In genomic region chr12:106303202-106303820, GRCh38 we compare ENCODE assay signal across 8 cellular contexts. TPM values are rescaled to one million over a fixed set of nuclear protein-coding genes. Genes with fewer than 3 reads are reported as not detected.
DNase-seq lines count a peak whose midpoint lies in the region; ATAC-seq and TF ChIP-seq lines count a peak whose summit lies in the region.

No MANE protein-coding gene starts in this region.

- H3K4me1 Mint-ChIP-seq in activated naive CD4-positive, alpha-beta T cell treated with anti-CD3 and anti-CD28 coated beads for 36 hours (ENCODE audit: low read depth) = peaks cover 59% of the 10 kb centered on the region

- H3K9me3 ChIP-seq in HUES64 (ENCODE audit: insufficient read depth, low read depth, low read length) (no peaks in the 10 kb centered on the region), gastroesophageal sphincter (no peaks in the 10 kb centered on the region), neutrophil (no peaks in the 10 kb centered on the region), subcutaneous abdominal adipose tissue (ENCODE audit: control insufficient read depth in 5 of 5, low read length in 5 of 5) (no peaks in the 10 kb centered on the region)

- H3K27me3 ChIP-seq in HUES64 (ENCODE audit: insufficient read depth, low read length) (no peaks in the 10 kb centered on the region), gastroesophageal sphincter (no peaks in the 10 kb centered on the region), neutrophil (no peaks in the 10 kb centered on the region), subcutaneous abdominal adipose tissue (ENCODE audit: control insufficient read depth in 5 of 5, insufficient read depth in 4 of 5, low read length in 5 of 5) (no peaks in the 10 kb centered on the region)

- WGBS in HUES64 = 9% methylated on average over 28 of the region's 28 CpGs
- 19 to 22% methylated on average over 3 to 6 of the region's 28 CpGs for WGBS in gastroesophageal sphincter (ENCODE audit: low coverage in 1 of 2), 2 donors

- CTCF ChIA-PET in activated naive CD4-positive, alpha-beta T cell treated with anti-CD3 and anti-CD28 coated beads for 36 hours (lab: Charles Lee) = interaction anchor here (1.3 kb wide), 1 partner anchor 8 kb away, joined by 3 read pairs; no protein-coding TSS in a partner anchor

- no peaks in the 10 kb centered on the region for H3K36me3 ChIP-seq in HUES64 (ENCODE audit: insufficient read depth, low read length)
- no peaks in the 10 kb centered on the region for H3K36me3 ChIP-seq in gastroesophageal sphincter
- H3K36me3 ChIP-seq in neutrophil = peaks cover 12% of the 10 kb centered on the region
- H3K36me3 ChIP-seq in subcutaneous abdominal adipose tissue (ENCODE audit: control insufficient read depth in 5 of 5, insufficient read depth in 5 of 5, low read length in 5 of 5) = peaks cover 0 to 3% (median 2%) of the 10 kb centered on the region in 5 donors

- no peaks in the 10 kb centered on the region for H3K9me3 Mint-ChIP-seq in activated naive CD4-positive, alpha-beta T cell treated with anti-CD3 and anti-CD28 coated beads for 36 hours

- TF ChIP-seq EP300 in gastroesophageal sphincter (IDR thresholded peaks at IDR 0.05) = no peak

- peak; percentile 86 for ATAC-seq in gastroesophageal sphincter

- H3K27ac Mint-ChIP-seq in activated naive CD4-positive, alpha-beta T cell treated with anti-CD3 and anti-CD28 coated beads for 36 hours = peak overlapping the region; percentile 99

- H3K4me3 Mint-ChIP-seq in activated naive CD4-positive, alpha-beta T cell treated with anti-CD3 and anti-CD28 coated beads for 36 hours = peak overlapping the region; percentile 93

- H3K27ac ChIP-seq in HUES64 (ENCODE audit: low read depth, low read length) = peak overlapping the region; percentile 94
- peak overlapping the region; percentile 88 to 95 (median 94) for H3K27ac ChIP-seq in gastroesophageal sphincter
- H3K27ac ChIP-seq in neutrophil = peak overlapping the region; percentile 99
- H3K27ac ChIP-seq in subcutaneous abdominal adipose tissue (ENCODE audit: low read depth, low read length) = peak overlapping the region; percentile 97

- H3K4me3 ChIP-seq in HUES64 (ENCODE audit: low read length) (peak overlapping the region; percentile 97), gastroesophageal sphincter (peak overlapping the region; percentile 71 to 83), neutrophil (ENCODE audit: low read depth in 1 of 2, low read length in 1 of 2) (peak overlapping the region; percentile 95 to 97), subcutaneous abdominal adipose tissue (ENCODE audit: low read depth in 1 of 5, low read length in 5 of 5) (peak overlapping the region; percentile 76 to 99 (median 98))

- no peaks in the 10 kb centered on the region for H3K27me3 Mint-ChIP-seq in activated naive CD4-positive, alpha-beta T cell treated with anti-CD3 and anti-CD28 coated beads for 36 hours (ENCODE audit: low read depth)

- TF ChIP-seq POLR2A in gastroesophageal sphincter (IDR thresholded peaks at IDR 0.05) = no peak

- no peaks in the 10 kb centered on the region for H3K36me3 Mint-ChIP-seq in activated naive CD4-positive, alpha-beta T cell treated with anti-CD3 and anti-CD28 coated beads for 36 hours (ENCODE audit: low read depth)

- H3K9ac ChIP-seq in HUES64 (ENCODE audit: low read depth, low read length) (peak overlapping the region; percentile 100), subcutaneous abdominal adipose tissue (ENCODE audit: low read length in 5 of 5) (peak overlapping the region in 4 of 5 donors; percentile 76 to 90 (median 86))

- intact Hi-C loops in activated naive CD4-positive, alpha-beta T cell treated with anti-CD3 and anti-CD28 coated beads for 36 hours (cut with micrococcal nuclease) = loop anchor here (1.0 to 10.0 kb wide), 10 partner anchors 54 to 1619 kb away; partner anchors contain the start of genes APPL2, C12orf75, CRY1 and POLR3B

- peaks cover 19% of the 10 kb centered on the region for H3K4me1 ChIP-seq in HUES64 (ENCODE audit: insufficient read depth, low read length)
- peaks cover 2 to 78% (median 22%) of the 10 kb centered on the region in 3 donors for H3K4me1 ChIP-seq in gastroesophageal sphincter
- peaks cover 62 to 66% of the 10 kb centered on the region in 2 experiments for H3K4me1 ChIP-seq in neutrophil (ENCODE audit: control insufficient read depth in 1 of 2, insufficient read depth in 1 of 2, low read depth in 1 of 2, low read length in 1 of 2)
- H3K4me1 ChIP-seq in subcutaneous abdominal adipose tissue (ENCODE audit: control insufficient read depth in 5 of 5, insufficient read depth in 5 of 5, low read length in 5 of 5) = peaks cover 13 to 56% (median 53%) of the 10 kb centered on the region in 5 donors

- peak in 1 of 4 experiments; percentile 24 for TF ChIP-seq CTCF in gastroesophageal sphincter (IDR thresholded peaks at IDR 0.05)
- peak; percentile 54 for TF ChIP-seq CTCF in neutrophil (IDR thresholded peaks at IDR 0.05)

- DNase-seq in NCI-H1092 treated with DMSO at 0.1 percent for 48 hours (lab: John Stamatoyannopoulos, UW) (peak; percentile 28), NCI-H1092 (lab: John Stamatoyannopoulos, UW) (no peak), SK-N-DZ (ENCODE audit: low spot score) (peak; percentile 56)
- peak; percentile 92 for DNase-seq in activated naive CD4-positive, alpha-beta T cell treated with anti-CD3 and anti-CD28 coated beads for 36 hours

RNA-seq across cellular contexts. Expression of gene TCP11L2, which starts 0.8 kb away (rescaled TPM):
- 1.8 TPM for polyA plus RNA-seq in HUES64 (2013, experiment 1 of 2)
- polyA plus RNA-seq in HUES64 (2013, experiment 2 of 2) = 2.8 TPM
- polyA plus RNA-seq in SK-N-DZ (2014; cell fraction: cytosol; rRNA removed) = 3.3 and 4.0 TPM in 2 replicates
- 1.8 and 10.5 TPM in 2 replicates for polyA plus RNA-seq in SK-N-DZ (2014; cell fraction: nucleus; rRNA removed)
- total RNA-seq in activated naive CD4-positive, alpha-beta T cell treated with anti-CD3 and anti-CD28 coated beads for 36 hours = 10 to 100 TPM in 1 of 2 experiments, 1 to 10 TPM in 1; 9.2 to 10.3 TPM
- 10 to 100 TPM; 35.4 to 59.8 (median 41.5) TPM for total RNA-seq in gastroesophageal sphincter

RNA-seq across cellular contexts. Expression of gene POLR3B, which starts 54.2 kb away (rescaled TPM):
- polyA plus RNA-seq in HUES64 (2013, experiment 1 of 2) = 13.4 TPM
- 10.3 TPM for polyA plus RNA-seq in HUES64 (2013, experiment 2 of 2)
- 5.3 and 6.1 TPM in 2 replicates for polyA plus RNA-seq in SK-N-DZ (2014; cell fraction: cytosol; rRNA removed)
- 3.5 and 4.7 TPM in 2 replicates for polyA plus RNA-seq in SK-N-DZ (2014; cell fraction: nucleus; rRNA removed)
- total RNA-seq in activated naive CD4-positive, alpha-beta T cell treated with anti-CD3 and anti-CD28 coated beads for 36 hours = 1 to 10 TPM; 6.4 to 6.8 TPM
- total RNA-seq in gastroesophageal sphincter = 1 to 10 TPM; 5.7 to 7.9 (median 6.4) TPM

RNA-seq across cellular contexts. Expression of gene CKAP4, which starts 55.5 kb away (rescaled TPM):
- 81.8 TPM for polyA plus RNA-seq in HUES64 (2013, experiment 1 of 2)
- 91.6 TPM for polyA plus RNA-seq in HUES64 (2013, experiment 2 of 2)
- 71.9 and 73.2 TPM in 2 replicates for polyA plus RNA-seq in SK-N-DZ (2014; cell fraction: cytosol; rRNA removed)
- polyA plus RNA-seq in SK-N-DZ (2014; cell fraction: nucleus; rRNA removed) = 31.6 and 38.6 TPM in 2 replicates
- 10 to 100 TPM; 19.0 to 19.1 TPM for total RNA-seq in activated naive CD4-positive, alpha-beta T cell treated with anti-CD3 and anti-CD28 coated beads for 36 hours
- 10 to 100 TPM; 36.3 to 55.4 (median 42.9) TPM for total RNA-seq in gastroesophageal sphincter
